In the genomic region with DNA sequence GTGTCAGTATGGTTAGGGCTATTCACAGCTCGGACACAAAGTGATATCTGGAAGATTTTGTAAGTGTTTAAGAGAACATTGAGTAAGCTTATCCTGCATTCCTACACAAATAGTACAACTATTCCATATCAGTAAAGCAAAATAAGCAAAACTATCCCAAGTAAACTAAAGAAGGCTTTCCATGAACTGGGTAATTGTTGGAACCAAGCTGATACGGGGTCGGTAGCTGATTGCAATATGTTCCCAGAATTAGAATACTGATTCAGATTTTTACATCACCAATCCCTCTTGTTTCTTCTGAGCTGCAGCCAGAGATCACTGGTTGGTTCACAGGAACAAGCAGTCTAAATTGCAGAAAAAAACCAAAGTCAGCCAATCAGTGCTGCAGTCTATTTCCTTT, we compare ENCODE assay signal across 2 cellular contexts.
TF ChIP-seq lines count a peak whose summit lies in the region.

No MANE protein-coding gene starts in this region.

TF ChIP-seq in IMR-90, 13 proteins besides CTCF, POLR2A, EP300 and RAD21:
- TF ChIP-seq USF2 (IDR thresholded peaks at IDR 0.05; ENCODE audit: low read depth, low read length) (no peak), FOS (IDR thresholded peaks at IDR 0.05; ENCODE audit: low read depth, low read length) (no peak), CEBPB (IDR thresholded peaks at IDR 0.05; ENCODE audit: low read depth, low read length) (peak; percentile 36; the same call in 1 of the 2 replicates), MAFK (IDR thresholded peaks at IDR 0.05; ENCODE audit: low read depth, low read length) (no peak), ELK1 (IDR thresholded peaks at IDR 0.05; ENCODE audit: borderline replicate concordance, low read depth, low read length) (no peak)

TF ChIP-seq in endothelial cell of umbilical vein, 7 proteins besides CTCF, POLR2A, EP300 and RAD21:
- TF ChIP-seq MYC (IDR thresholded peaks at IDR 0.05; ENCODE audit: low read depth, low read length) (no peak), EZH2 (IDR thresholded peaks at IDR 0.05; ENCODE audit: borderline replicate concordance, low read depth, low read length, severe bottlenecking) (no peak), GATA2 (IDR thresholded peaks at IDR 0.05; ENCODE audit: insufficient read depth, insufficient read length, low read depth, low read length) (no peak), FOS (IDR thresholded peaks at IDR 0.05; ENCODE audit: borderline replicate concordance, insufficient read depth, low read length) (no peak), JUN (IDR thresholded peaks at IDR 0.05; ENCODE audit: borderline replicate concordance, insufficient read depth, insufficient read length, low read depth) (no peak), MAX (IDR thresholded peaks at IDR 0.05; ENCODE audit: insufficient read depth, insufficient read length) (no peak), POLR2AphosphoS5 (IDR thresholded peaks at IDR 0.05; ENCODE audit: insufficient read depth, low read depth, low read length) (no peak)
